ENCODE assay signal across 17 cellular contexts in the genomic region with DNA sequence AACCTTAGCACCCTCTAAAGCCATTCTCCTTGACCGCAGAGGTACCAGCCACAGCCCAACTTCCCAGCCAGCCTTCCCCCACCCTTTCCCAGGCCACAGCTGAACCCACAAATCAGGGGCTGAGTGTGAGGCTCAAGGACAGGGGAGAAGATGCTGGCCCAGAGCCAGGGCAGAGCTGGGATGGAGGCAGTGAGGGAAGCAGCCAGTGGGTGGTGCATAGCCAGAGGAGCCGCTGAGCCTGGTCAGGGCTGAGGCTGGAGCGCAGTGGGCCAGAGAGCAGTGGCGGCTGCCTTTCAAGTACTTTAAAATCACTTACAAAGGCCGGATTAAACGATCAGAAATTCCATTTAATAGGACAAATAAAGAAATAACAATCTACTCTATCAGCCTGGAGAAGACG. TPM values are rescaled to one million over a fixed set of nuclear protein-coding genes. Genes with fewer than 3 reads are reported as not detected.
DNase-seq lines count a peak whose midpoint lies in the region; ATAC-seq and TF ChIP-seq lines count a peak whose summit lies in the region.
"Had no signal": no experiment of that assay in that cellular context is flagged by ENCODE, and none has a peak within 500 bp of the region (broad histone marks: within the 10 kb centered on the region; RNA-seq: fewer than 3 reads in every experiment).

No MANE protein-coding gene starts in this region.

- TF ChIP-seq POLR2A in prostate gland (IDR thresholded peaks at IDR 0.05): no peak

- no peak overlapping the region for H3K4me3 ChIP-seq in astrocyte of the spinal cord (ENCODE audit: low read depth, low read length)
- no peak overlapping the region for H3K4me3 ChIP-seq in prostate gland
- H3K4me3 ChIP-seq: ascending aorta, GM23248 had no signal

- TF ChIP-seq CTCF in astrocyte of the spinal cord (IDR thresholded peaks at IDR 0.05; ENCODE audit: low read depth, low read length): no peak
- TF ChIP-seq CTCF in prostate gland (IDR thresholded peaks at IDR 0.05): no peak

- no peaks in the 10 kb centered on the region for H3K9me3 ChIP-seq in prostate gland
- H3K9me3 ChIP-seq: ascending aorta had no signal

- H3K27ac ChIP-seq in prostate gland: no peak overlapping the region
- H3K27ac ChIP-seq: ascending aorta, GM23248 had no signal

- H3K36me3 ChIP-seq in prostate gland: no peaks in the 10 kb centered on the region

- WGBS in prostate gland: 70% methylated on average over 7 of the region's 7 CpGs

- DNase-seq in D341Med (ENCODE audit: low spot score) (peak; percentile 61), NCI-H1092 (lab: John Stamatoyannopoulos, UW) (peak; percentile 60), astrocyte of the spinal cord (ENCODE audit: low read depth, low spot score) (peak; percentile 4), left kidney (ENCODE audit: low read depth, low spot score) (peak; percentile 32), left colon (no peak), prostate gland (ENCODE audit: low spot score) (no peak)
- no peak for DNase-seq in activated naive CD4-positive, alpha-beta T cell treated with Interleukin-2 at 50 U/mL for 16 hours
- DNase-seq: activated effector memory CD4-positive, alpha-beta T cell treated with anti-CD3 and anti-CD28 coated beads, Interleukin-2, amount 50 U/mL, for 16 hours; DMS 273 treated with DMSO at 0.1 percent for 48 hours; GM23248; natural killer cell; NCI-H446; stimulated activated CD4-positive, alpha-beta T cell treated with anti-CD3 and anti-CD28 coated beads, Interleukin-4, amount 100 ng/mL, for 4 hours; trophoblast cell had no signal

- no peaks in the 10 kb centered on the region for H3K4me1 ChIP-seq in prostate gland (replicated peaks)
- H3K4me1 ChIP-seq: ascending aorta had no signal

- in situ Hi-C loops in astrocyte of the spinal cord (cut with HindIII; ENCODE audit: low sequenced_read_pairs): no loop called here

- ATAC-seq in GM19351 (IDR thresholded peaks at IDR 0.05; ENCODE audit: unreplicated experiment): no peak
- no peak for ATAC-seq in left colon
- ATAC-seq: natural killer cell, Panc1 had no signal

- H3K27me3 ChIP-seq in prostate gland (replicated peaks; ENCODE audit: insufficient read depth): no peaks in the 10 kb centered on the region
- H3K27me3 ChIP-seq: ascending aorta had no signal

- intact Hi-C loops in left colon (cut with DNase I, micrococcal nuclease): no loop called here
- intact Hi-C loops in prostate gland (cut with DNase I): no loop called here

RNA-seq across cellular contexts. Expression of a gene that starts 36.3 kb away (rescaled TPM):
- total RNA-seq in left colon: 10 to 100 TPM; 39.0 to 44.4 TPM
- total RNA-seq in prostate gland: 10 to 100 TPM; 50.6 to 84.0 TPM

Comparison
In these comparisons a context has a peak if more than half of its experiments do, and no peak if none do; other contexts are left out.
1. DNase-seq: peak in D341Med (single experiment), NCI-H1092 (single experiment), astrocyte of the spinal cord (single experiment) and left kidney (single experiment); none in left colon (0 of 2), prostate gland (single experiment) and activated naive CD4-positive, alpha-beta T cell treated with Interleukin-2 at 50 U/mL for 16 hours (single experiment).